ENCODE assay signal across 23 cellular contexts in genomic region chr10:25808372-25808771, GRCh38.
"Had no signal": no experiment of that assay in that cellular context is flagged by ENCODE, and none has a peak within 500 bp of the region (broad histone marks: within the 10 kb centered on the region; RNA-seq: fewer than 3 reads in every experiment).

No MANE protein-coding gene starts in this region.

- H3K36me3 ChIP-seq: brain microvascular endothelial cell, cardiac muscle cell, MG63 had no signal

- H3K27ac ChIP-seq: brain microvascular endothelial cell, cardiac muscle cell, SK-N-MC, VCaP had no signal

- DNase-seq: activated CD4-positive, CD25-positive, alpha-beta regulatory T cell; activated CD8-positive, alpha-beta memory T cell treated with anti-CD3 and anti-CD28 coated beads, Interleukin-2, amount 50 U/mL, for 48 hours; activated CD8-positive, alpha-beta T cell treated with anti-CD3 and anti-CD28 coated beads, Interleukin-2, amount 10 ng/mL, durations not matched to agents 7 days and 5 days; activated effector memory CD4-positive, alpha-beta T cell treated with Interleukin-2 at 50 U/mL for 16 hours; activated naive CD4-positive, alpha-beta T cell treated with anti-CD3 and anti-CD28 coated beads for 36 hours; activated T-cell treated with anti-CD3 and anti-CD28 coated beads, Interleukin-2, amount 50 U/mL, for 1 hour; brain microvascular endothelial cell; MG63; NCI-H1105; NCI-H1436; NCI-H187; NCI-H2081; NCI-H446 treated with DMSO at 0.1 percent for 48 hours; NCI-H524 treated with DMSO at 0.1 percent for 48 hours; NK-92 treated with Interleukin-12 subunit alpha and Interleukin-12 subunit beta, amount 100 ng/mL, for 24 hours; OCI-M1; RPMI8226; T-helper 1 cell had no signal

- H3K9me3 ChIP-seq: MG63 had no signal

- H3K4me3 ChIP-seq: cardiac muscle cell, MG63, SK-N-MC had no signal

- H3K27me3 ChIP-seq: brain microvascular endothelial cell, cardiac muscle cell, MG63 had no signal

- ATAC-seq: activated CD8-positive, alpha-beta T cell treated with anti-CD3 and anti-CD28 coated beads, Interleukin-2, amount 10 ng/mL, durations not matched to agents 7 days and 5 days; Panc1; Right ventricle myocardium inferior had no signal
